Comparison of ENCODE assay signal across 14 cellular contexts in genomic region chr12:130827432-130827831, GRCh38. TPM values are rescaled to one million over a fixed set of nuclear protein-coding genes. Genes with fewer than 3 reads are reported as not detected.
A peak's percentile ranks its signal among the peaks of the same experiment; 100 is the strongest.
DNase-seq lines count a peak whose midpoint lies in the region; ATAC-seq and TF ChIP-seq lines count a peak whose summit lies in the region.
"Had no signal": no experiment of that assay in that cellular context is flagged by ENCODE, and none has a peak within 500 bp of the region (broad histone marks: within the 10 kb centered on the region; RNA-seq: fewer than 3 reads in every experiment).

No MANE protein-coding gene starts in this region.

- intact Hi-C loops in activated CD8-positive, alpha-beta T cell treated with anti-CD3 and anti-CD28 coated beads for 36 hours (cut with micrococcal nuclease): no loop called here
- intact Hi-C loops in uterus (cut with DNase I; ENCODE audit: low total_unique reads): no loop called here

- peak; percentile 37 for ATAC-seq in activated CD8-positive, alpha-beta T cell treated with anti-CD3 and anti-CD28 coated beads for 36 hours
- no peak for ATAC-seq in activated CD8-positive, alpha-beta T cell treated with anti-CD3 and anti-CD28 coated beads, Interleukin-2, amount 10 ng/mL, durations not matched to agents 7 days and 5 days
- no peak for ATAC-seq in HG03159 (IDR thresholded peaks at IDR 0.05; ENCODE audit: unreplicated experiment)

- H3K27ac ChIP-seq in uterus: peak overlapping the region; percentile 0 to 23
- peak overlapping the region in 2 of 4 donors; percentile 25 to 34 for H3K27ac ChIP-seq in Peyer's patch
- H3K27ac ChIP-seq: SJSA1, suprapubic skin had no signal

- CTCF ChIA-PET in activated CD8-positive, alpha-beta T cell treated with anti-CD3 and anti-CD28 coated beads for 36 hours (lab: Charles Lee): interaction anchor here (1.0 to 4.1 kb wide), 5 partner anchors 10 to 625 kb away, joined by 3 to 21 read pairs (median 16); no protein-coding TSS in a partner anchor
- CTCF ChIA-PET in activated CD8-positive, alpha-beta T cell treated with anti-CD3 and anti-CD28 coated beads, Interleukin-2, amount 10 ng/mL, durations not matched to agents 7 days and 5 days (lab: Charles Lee): interaction anchor here (0.7 to 3.4 kb wide), 7 partner anchors 9 to 305 kb away, joined by 3 to 20 read pairs (median 4); no protein-coding TSS in a partner anchor

- TF ChIP-seq CTCF in activated CD8-positive, alpha-beta T cell treated with anti-CD3 and anti-CD28 coated beads for 36 hours (IDR thresholded peaks at IDR 0.05): no peak
- TF ChIP-seq CTCF in brain (conservative IDR thresholded peaks at IDR 0.05) (no peak), uterus (IDR thresholded peaks at IDR 0.05) (no peak), Peyer's patch (IDR thresholded peaks at IDR 0.05) (no peak)

- H3K4me3 ChIP-seq in uterus: no peak overlapping the region
- no peak overlapping the region for H3K4me3 ChIP-seq in Peyer's patch
- H3K4me3 ChIP-seq: SJSA1, suprapubic skin had no signal

- H3K27me3 ChIP-seq in uterus (no peaks in the 10 kb centered on the region), Peyer's patch (no peaks in the 10 kb centered on the region)
- H3K27me3 ChIP-seq: SJSA1, suprapubic skin had no signal

- no peaks in the 10 kb centered on the region for H3K4me1 ChIP-seq in uterus
- H3K4me1 ChIP-seq in Peyer's patch: peaks cover 0 to 7% (median 0%) of the 10 kb centered on the region in 4 donors
- H3K4me1 ChIP-seq: SJSA1, suprapubic skin had no signal

- no peak for TF ChIP-seq POLR2A in uterus (IDR thresholded peaks at IDR 0.05)
- no peak for TF ChIP-seq POLR2A in Peyer's patch (IDR thresholded peaks at IDR 0.05)

- peaks cover 27% of the 10 kb centered on the region for H3K4me1 Mint-ChIP-seq in activated CD8-positive, alpha-beta T cell treated with anti-CD3 and anti-CD28 coated beads for 36 hours (ENCODE audit: low read depth)
- H3K4me1 Mint-ChIP-seq in activated CD8-positive, alpha-beta T cell treated with anti-CD3 and anti-CD28 coated beads, Interleukin-2, amount 10 ng/mL, durations not matched to agents 7 days and 5 days (ENCODE audit: low read depth): peaks cover 20% of the 10 kb centered on the region
- peaks cover 44% of the 10 kb centered on the region for H3K4me1 Mint-ChIP-seq in brain

- H3K9me3 ChIP-seq in uterus (no peaks in the 10 kb centered on the region), Peyer's patch (no peaks in the 10 kb centered on the region)
- H3K9me3 ChIP-seq: SJSA1, suprapubic skin had no signal

- no peaks in the 10 kb centered on the region for H3K27me3 Mint-ChIP-seq in activated CD8-positive, alpha-beta T cell treated with anti-CD3 and anti-CD28 coated beads for 36 hours
- no peaks in the 10 kb centered on the region for H3K27me3 Mint-ChIP-seq in activated CD8-positive, alpha-beta T cell treated with anti-CD3 and anti-CD28 coated beads, Interleukin-2, amount 10 ng/mL, durations not matched to agents 7 days and 5 days (ENCODE audit: low read depth)
- no peaks in the 10 kb centered on the region for H3K27me3 Mint-ChIP-seq in brain

- peak; percentile 12 for DNase-seq in activated CD8-positive, alpha-beta T cell treated with anti-CD3 and anti-CD28 coated beads for 36 hours
- DNase-seq in activated CD8-positive, alpha-beta T cell treated with anti-CD3 and anti-CD28 coated beads, Interleukin-2, amount 10 ng/mL, durations not matched to agents 7 days and 5 days: no peak
- peak; percentile 35 for DNase-seq in mesenteric fat pad (ENCODE audit: low spot score)
- DNase-seq in uterus: no peak
- no peak for DNase-seq in NCI-H526 (lab: John Stamatoyannopoulos, UW)
- DNase-seq in Peyer's patch: no peak
- DNase-seq: 8988T, Calu3, foreskin fibroblast, GOT3 had no signal

- H3K27ac Mint-ChIP-seq in activated CD8-positive, alpha-beta T cell treated with anti-CD3 and anti-CD28 coated beads for 36 hours: peak overlapping the region; percentile 35
- H3K27ac Mint-ChIP-seq in activated CD8-positive, alpha-beta T cell treated with anti-CD3 and anti-CD28 coated beads, Interleukin-2, amount 10 ng/mL, durations not matched to agents 7 days and 5 days: no peak overlapping the region
- peak overlapping the region in 3 of 5 experiments; percentile 14 to 76 (median 32) for H3K27ac Mint-ChIP-seq in brain

- peaks cover 9% of the 10 kb centered on the region for H3K36me3 Mint-ChIP-seq in activated CD8-positive, alpha-beta T cell treated with anti-CD3 and anti-CD28 coated beads for 36 hours (ENCODE audit: low read depth)
- H3K36me3 Mint-ChIP-seq in activated CD8-positive, alpha-beta T cell treated with anti-CD3 and anti-CD28 coated beads, Interleukin-2, amount 10 ng/mL, durations not matched to agents 7 days and 5 days (ENCODE audit: low read depth): peaks cover 21% of the 10 kb centered on the region
- peaks cover 30% of the 10 kb centered on the region for H3K36me3 Mint-ChIP-seq in brain

- POLR2A ChIA-PET in activated CD8-positive, alpha-beta T cell treated with anti-CD3 and anti-CD28 coated beads for 36 hours (lab: Charles Lee): interaction anchor here (0.8 to 1.0 kb wide), 2 partner anchors 10 to 11 kb away, joined by 3 read pairs; no protein-coding TSS in a partner anchor
- POLR2A ChIA-PET in activated CD8-positive, alpha-beta T cell treated with anti-CD3 and anti-CD28 coated beads, Interleukin-2, amount 10 ng/mL, durations not matched to agents 7 days and 5 days (lab: Charles Lee): interaction anchor here (1.3 kb wide), 1 partner anchor 48 kb away, joined by 3 read pairs; no protein-coding TSS in a partner anchor

- H3K36me3 ChIP-seq in uterus: no peaks in the 10 kb centered on the region
- no peaks in the 10 kb centered on the region for H3K36me3 ChIP-seq in Peyer's patch

- H3K9me3 Mint-ChIP-seq in activated CD8-positive, alpha-beta T cell treated with anti-CD3 and anti-CD28 coated beads for 36 hours: no peaks in the 10 kb centered on the region
- no peaks in the 10 kb centered on the region for H3K9me3 Mint-ChIP-seq in activated CD8-positive, alpha-beta T cell treated with anti-CD3 and anti-CD28 coated beads, Interleukin-2, amount 10 ng/mL, durations not matched to agents 7 days and 5 days (ENCODE audit: insufficient read depth)
- H3K9me3 Mint-ChIP-seq in brain: no peaks in the 10 kb centered on the region

- no peak overlapping the region for H3K4me3 Mint-ChIP-seq in activated CD8-positive, alpha-beta T cell treated with anti-CD3 and anti-CD28 coated beads for 36 hours
- H3K4me3 Mint-ChIP-seq in activated CD8-positive, alpha-beta T cell treated with anti-CD3 and anti-CD28 coated beads, Interleukin-2, amount 10 ng/mL, durations not matched to agents 7 days and 5 days: no peak overlapping the region
- no peak overlapping the region for H3K4me3 Mint-ChIP-seq in brain

RNA-seq across cellular contexts. Expression of gene STX2, which starts 11.6 kb away (rescaled TPM):
- total RNA-seq in activated CD8-positive, alpha-beta T cell treated with anti-CD3 and anti-CD28 coated beads for 36 hours: 10 to 100 TPM; 11.8 to 12.4 TPM
- total RNA-seq in activated CD8-positive, alpha-beta T cell treated with anti-CD3 and anti-CD28 coated beads, Interleukin-2, amount 10 ng/mL, durations not matched to agents 7 days and 5 days: 10 to 100 TPM; 24.5 to 24.9 TPM
- polyA plus RNA-seq in brain (ENCODE audit: insufficient read depth, low read depth, low replicate concordance): 10.4 TPM
- 29.7 TPM for total RNA-seq in mesenteric fat pad
- 10 to 100 TPM; 33.5 to 44.6 (median 35.4) TPM for total RNA-seq in uterus
- total RNA-seq in Peyer's patch: 100 to 1,000 TPM in 1 of 4 donors, 1 to 10 TPM in 3; 5.3 to 115 (median 9.0) TPM

RNA-seq across cellular contexts. Expression of gene RAN, which starts 44.4 kb away (rescaled TPM):
- total RNA-seq in activated CD8-positive, alpha-beta T cell treated with anti-CD3 and anti-CD28 coated beads for 36 hours: 1,000 to 10,000 TPM; 2,177 to 2,247 TPM
- 1,000 to 10,000 TPM; 1,319 to 1,332 TPM for total RNA-seq in activated CD8-positive, alpha-beta T cell treated with anti-CD3 and anti-CD28 coated beads, Interleukin-2, amount 10 ng/mL, durations not matched to agents 7 days and 5 days
- 509 TPM for polyA plus RNA-seq in brain (ENCODE audit: insufficient read depth, low read depth, low replicate concordance)
- total RNA-seq in mesenteric fat pad: 472 TPM
- total RNA-seq in uterus: 100 to 1,000 TPM in 3 of 4 donors, 10 to 100 TPM in 1; 64.6 to 287 (median 177) TPM
- 100 to 1,000 TPM in 2 of 4 donors, 10 to 100 TPM in 2; 48.4 to 154 (median 114) TPM for total RNA-seq in Peyer's patch

Comparison
In these comparisons a context has a peak if more than half of its experiments do, and no peak if none do; other contexts are left out.
1. DNase-seq: peak in activated CD8-positive, alpha-beta T cell treated with anti-CD3 and anti-CD28 coated beads for 36 hours (single experiment) and mesenteric fat pad (single experiment); none in activated CD8-positive, alpha-beta T cell treated with anti-CD3 and anti-CD28 coated beads, Interleukin-2, amount 10 ng/mL, durations not matched to agents 7 days and 5 days (single experiment), uterus (0 of 2), NCI-H526 (0 of 2) and Peyer's patch (0 of 3).